Comparison of ENCODE assay signal across 29 cellular contexts in genomic region chr17:5819396-5819795, GRCh38.
"Had no signal": no experiment of that assay in that cellular context is flagged by ENCODE, and none has a peak within 500 bp of the region (broad histone marks: within the 10 kb centered on the region; RNA-seq: fewer than 3 reads in every experiment).

No MANE protein-coding gene starts in this region.

- H3K36me3 ChIP-seq: brain microvascular endothelial cell, cardiac muscle cell, MG63 had no signal

- H3K4me2 ChIP-seq: KMS-11 had no signal

- DNase-seq: activated CD4-positive, alpha-beta memory T cell treated with anti-CD3 and anti-CD28 coated beads, Interleukin-2, amount 10 ng/mL, durations not matched to agents 7 days and 5 days; activated CD4-positive, alpha-beta T cell treated with anti-CD3 and anti-CD28 coated beads, Interleukin-2, amount 10 ng/mL, durations not matched to agents 7 days and 5 days; activated CD4-positive, CD25-positive, alpha-beta regulatory T cell; activated gamma-delta T cell; activated naive CD4-positive, alpha-beta T cell treated with anti-CD3 and anti-CD28 coated beads for 36 hours; activated T-cell treated with anti-CD3 and anti-CD28 coated beads for 4 hours; activated T-cell treated with anti-CD3 and anti-CD28 coated beads, Interleukin-2, amount 50 U/mL, for 48 hours; brain microvascular endothelial cell; MG63; MV-4-11; NCI-H1092 treated with DMSO at 0.1 percent for 48 hours; NCI-H1417 treated with DMSO at 0.1 percent for 48 hours; NCI-H1694; NCI-H2029 treated with DMSO at 0.1 percent for 48 hours; NCI-H345; NCI-H510A; NCI-H526 treated with DMSO at 0.1 percent for 48 hours; NCI-H82; RPMI8226; T-cell; T-helper 2 cell; T1000 had no signal

- H3K4me3 ChIP-seq: cardiac muscle cell, MG63, SK-N-MC had no signal

- ATAC-seq: activated T-helper 17 cell treated with anti-CD3 and anti-CD28 coated beads, Interleukin-2, amount 50 U/mL, for 72 hours; Panc1; Right ventricle myocardium inferior; T-cell had no signal

- H3K27ac ChIP-seq: brain microvascular endothelial cell, cardiac muscle cell, KMS-11, SK-N-MC, VCaP had no signal

- H3K27me3 ChIP-seq: brain microvascular endothelial cell, cardiac muscle cell, MG63 had no signal

- H3K9ac ChIP-seq: KMS-11 had no signal

- H3K9me3 ChIP-seq: MG63 had no signal
